Comparison of ENCODE assay signal across 8 cellular contexts in genomic region chr1:44730741-44731512, GRCh38. TPM values are rescaled to one million over a fixed set of nuclear protein-coding genes. Genes with fewer than 3 reads are reported as not detected.
DNase-seq lines count a peak whose midpoint lies in the region; ATAC-seq and TF ChIP-seq lines count a peak whose summit lies in the region.

TSS of gene RNU5D-1 (minus strand) at chr1:44731170.

- H3K4me1 Mint-ChIP-seq in nephron: peaks cover 13% of the 10 kb centered on the region

- peak within 1 kb of the TSS; percentile 27 to 60 (median 56) for H3K4me3 Mint-ChIP-seq in nephron

- peak within 1 kb of the TSS; percentile 40 for H3K4me3 ChIP-seq in fibroblast of pulmonary artery (replicated peaks; ENCODE audit: low read depth, low read length)

- peak; percentile 81 for TF ChIP-seq CTCF in fibroblast of pulmonary artery (IDR thresholded peaks at IDR 0.05; ENCODE audit: low read length, missing control alignments)
- peak; percentile 83 to 88 (median 85) for TF ChIP-seq CTCF in nephron (IDR thresholded peaks at IDR 0.05; ENCODE audit: unreplicated experiment in 3 of 3)

- peak within 1 kb of the TSS; percentile 100 for H3K27ac Mint-ChIP-seq in nephron

- H3K9me3 Mint-ChIP-seq in nephron: no peaks in the 10 kb centered on the region

- H3K36me3 Mint-ChIP-seq in nephron (ENCODE audit: low read depth): no peaks in the 10 kb centered on the region

- no peaks in the 10 kb centered on the region for H3K27me3 Mint-ChIP-seq in nephron (ENCODE audit: low read depth)

- DNase-seq in EL (peak; percentile 97), GOT3 (lab: John Stamatoyannopoulos, UW) (peak; percentile 72), LHCN-M2 (ENCODE audit: low read depth) (peak; percentile 98), RKO (ENCODE audit: low spot score) (peak; percentile 99), fibroblast of pulmonary artery (ENCODE audit: low read depth) (peak; percentile 98)
- peak; percentile 87 to 90 for DNase-seq in activated T-helper 1 cell treated with anti-CD3 and anti-CD28 coated beads, Interleukin-2, amount 50 U/mL, for 16 hours (ENCODE audit: low read depth in 1 of 2, low spot score in 1 of 2)
- DNase-seq in stimulated activated naive CD8-positive, alpha-beta T cell treated with anti-CD3 and anti-CD28 coated beads, Interleukin-15, Interleukin-2, amounts not matched to agents 100 U/mL and 50 U/mL, for 24 hours: peak; percentile 98

- ATAC-seq in stimulated activated naive CD8-positive, alpha-beta T cell treated with anti-CD3 and anti-CD28 coated beads, Interleukin-15, Interleukin-2, amounts not matched to agents 100 U/mL and 50 U/mL, for 24 hours: peak; percentile 88

RNA-seq across cellular contexts. Expression of gene RNU5D-1, which starts in this region (rescaled TPM):
- not detected in 2 replicates for total RNA-seq in LHCN-M2 (2014; rRNA removed)
- polyA plus RNA-seq in LHCN-M2 (2012): not detected

Comparison
In these comparisons a context has a peak if more than half of its experiments do, and no peak if none do; other contexts are left out.
1. Peak in every context shown above with its lines: DNase-seq, ATAC-seq and H3K4me3 ChIP-seq.
2. Peak in DNase-seq in LHCN-M2; RNA of the gene not detected or under 1 TPM.